ENCODE assay signal across 17 cellular contexts in the genomic region with DNA sequence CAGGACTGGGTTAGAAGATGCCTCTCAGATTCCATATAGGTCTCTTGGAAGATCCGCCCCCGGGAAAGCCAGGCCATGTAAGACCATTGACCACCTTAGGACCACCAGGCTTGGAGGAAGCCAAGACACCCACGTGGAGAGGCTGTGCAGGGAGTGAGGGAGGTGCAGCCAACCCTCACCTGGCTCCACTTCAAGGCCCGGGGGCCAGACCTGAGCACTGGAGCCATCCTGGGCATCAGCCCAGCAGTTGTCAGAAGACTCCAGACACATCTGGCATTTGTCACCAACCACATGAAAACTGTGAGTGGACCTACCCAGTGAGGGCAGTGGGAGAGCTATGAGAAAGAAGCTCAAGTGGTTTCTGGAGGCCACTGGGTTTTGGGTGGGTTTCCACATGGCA.
DNase-seq lines count a peak whose midpoint lies in the region; ATAC-seq and TF ChIP-seq lines count a peak whose summit lies in the region.
"Had no signal": no experiment of that assay in that cellular context is flagged by ENCODE, and none has a peak within 500 bp of the region (broad histone marks: within the 10 kb centered on the region; RNA-seq: fewer than 3 reads in every experiment).

No MANE protein-coding gene starts in this region.

- H3F3A ChIP-seq in SK-N-SH (replicated peaks; ENCODE audit: insufficient read depth) = no peaks in the 10 kb centered on the region

- CTCF ChIA-PET in SK-N-SH (lab: Yijun Ruan, JAX) = interaction anchor here (1.0 to 1.8 kb wide), 2 partner anchors 9 to 71 kb away, joined by 3 to 6 read pairs; no protein-coding TSS in a partner anchor

- no peaks in the 10 kb centered on the region for H3K79me2 ChIP-seq in SK-N-SH (ENCODE audit: insufficient read depth)

- no peaks in the 10 kb centered on the region for H4K20me1 ChIP-seq in SK-N-SH (ENCODE audit: insufficient read depth)
- H4K20me1 ChIP-seq: BLaER1 had no signal

- H3K27ac ChIP-seq in SK-N-SH (ENCODE audit: low read depth in 2 of 2, low read length in 1 of 2) (peak overlapping the region in 1 of 2 experiments; percentile 94; a peak in 2 of 4 replicates), heart left ventricle (no peak overlapping the region)
- H3K27ac ChIP-seq: 22Rv1, A549, BLaER1 had no signal

- H3K9me3 ChIP-seq in SK-N-SH (no peaks in the 10 kb centered on the region), BE2C (no peaks in the 10 kb centered on the region), heart left ventricle (no peaks in the 10 kb centered on the region)
- H3K9me3 ChIP-seq: A549, BLaER1, HAP-1 had no signal

- peak; percentile 62 for DNase-seq in SK-N-SH
- peak; percentile 58 for DNase-seq in BE2C
- peak in 4 of 5 donors; percentile 43 to 82 (median 64) for DNase-seq in heart left ventricle
- peak; percentile 82 for DNase-seq in left ventricle myocardium superior
- no peak for DNase-seq in activated effector memory CD4-positive, alpha-beta T cell treated with anti-CD3 and anti-CD28 coated beads, Interleukin-2, amount 50 U/mL, for 16 hours
- no peak for DNase-seq in GF-D8 (lab: John Stamatoyannopoulos, UW)
- DNase-seq: AML-193; CD4-positive, alpha-beta memory T cell; DMS153; DMS79; GDM1 had no signal

- H3K27me3 ChIP-seq in SK-N-SH (ENCODE audit: insufficient read depth) = no peaks in the 10 kb centered on the region
- H3K27me3 ChIP-seq in BE2C = no peaks in the 10 kb centered on the region
- peaks cover 0 to 6% (median 0%) of the 10 kb centered on the region in 9 donors for H3K27me3 ChIP-seq in heart left ventricle
- H3K27me3 ChIP-seq: BLaER1 had no signal

- H3K4me1 ChIP-seq in SK-N-SH (ENCODE audit: control insufficient read depth in 1 of 2, insufficient read depth in 2 of 2, low read depth in 1 of 2, low read length in 1 of 2) (peaks cover 0 to 58% of the 10 kb centered on the region in 2 experiments; a peak in 2 of 4 replicates), BE2C (peaks cover 20% of the 10 kb centered on the region), heart left ventricle (peaks cover 0 to 3% (median 0%) of the 10 kb centered on the region in 12 donors)
- H3K4me1 ChIP-seq: A549, HAP-1 had no signal

- TF ChIP-seq RAD21 in SK-N-SH (IDR thresholded peaks at IDR 0.05; ENCODE audit: low read length) = no peak; the same call in 1 of the 2 replicates

- no peak overlapping the region for H2AFZ ChIP-seq in SK-N-SH (ENCODE audit: low read depth)

- TF ChIP-seq CTCF in SK-N-SH (IDR thresholded peaks at IDR 0.05) (no peak), BE2C (IDR thresholded peaks at IDR 0.05; ENCODE audit: low read depth, low read length) (no peak), heart left ventricle (IDR thresholded peaks at IDR 0.05) (no peak)

- peak in 1 of 2 experiments; percentile 83; a peak in 2 of 4 replicates for TF ChIP-seq EP300 in SK-N-SH (IDR thresholded peaks at IDR 0.05; ENCODE audit: borderline replicate concordance in 1 of 2, low read depth in 1 of 2, low read length in 1 of 2)

- H3K9ac ChIP-seq in SK-N-SH = no peak overlapping the region
- H3K9ac ChIP-seq: BLaER1 had no signal

- ATAC-seq in SK-N-SH treated with all-trans-retinoic acid at 6 μM for 48 hours = no peak
- peak; percentile 88 to 93 (median 92) for ATAC-seq in heart left ventricle
- peak; percentile 97 for ATAC-seq in left ventricle myocardium superior
- no peak for ATAC-seq in HG03097 (IDR thresholded peaks at IDR 0.05; ENCODE audit: low FRiP score, unreplicated experiment)
- ATAC-seq: A549 had no signal

- 30% methylated on average over 4 of the region's 4 CpGs for WGBS in SK-N-SH (ENCODE audit: low lambda C conversion rate)
- 62 to 73% (median 66%) methylated on average over 3 to 4 of the region's 4 CpGs for WGBS in heart left ventricle, 4 donors

- H3K36me3 ChIP-seq in SK-N-SH (replicated peaks in 1 of 2; ENCODE audit: control insufficient read depth in 1 of 2, insufficient read depth in 2 of 2, low read length in 1 of 2) (no peaks in the 10 kb centered on the region), BE2C (peaks cover 2% of the 10 kb centered on the region; the same call in 1 of the 2 replicates), heart left ventricle (no peaks in the 10 kb centered on the region)
- H3K36me3 ChIP-seq: BLaER1, HAP-1 had no signal

- H3K4me3 ChIP-seq in SK-N-SH (ENCODE audit: low read depth in 2 of 2, low read length in 1 of 2) (no peak overlapping the region; a peak in 1 of 4 replicates), BE2C (ENCODE audit: low read depth, low read length) (no peak overlapping the region), heart left ventricle (no peak overlapping the region)
- H3K4me3 ChIP-seq: A549, BLaER1, HAP-1 had no signal

- no peaks in the 10 kb centered on the region for H3K9me2 ChIP-seq in SK-N-SH

- POLR2A ChIA-PET in SK-N-SH (lab: Yijun Ruan, JAX) = no interaction called here

- TF ChIP-seq POLR2A in heart left ventricle (IDR thresholded peaks at IDR 0.05) = no peak

- intact Hi-C loops in heart left ventricle (cut with DNase I) (loop anchor here in 3 of 10 donors (5.0 to 10.0 kb wide), 3 partner anchors 176 to 222 kb away; no protein-coding TSS in a partner anchor), left ventricle myocardium superior (cut with micrococcal nuclease) (no loop called here)

- no peak overlapping the region for H3K4me2 ChIP-seq in SK-N-SH
- H3K4me2 ChIP-seq: A549, BLaER1 had no signal

TF ChIP-seq in SK-N-SH, 30 proteins besides CTCF, POLR2A, EP300 and RAD21:
- TF ChIP-seq ZBTB33 (IDR thresholded peaks at IDR 0.05; ENCODE audit: borderline replicate concordance, low read depth) (no peak), GATA2 (CRISPR knock-in tag; IDR thresholded peaks at IDR 0.05) (peak; percentile 31), CHD2 (IDR thresholded peaks at IDR 0.05; ENCODE audit: low read length, partially characterized antibody) (peak; percentile 47), RFX5 (IDR thresholded peaks at IDR 0.05; ENCODE audit: low read length) (no peak), RCOR1 (IDR thresholded peaks at IDR 0.05; ENCODE audit: low read length) (peak; percentile 61), MXI1 (IDR thresholded peaks at IDR 0.05; ENCODE audit: low read depth, low read length) (peak; percentile 53; the same call in 1 of the 2 replicates), FOXJ3 (CRISPR knock-in tag; IDR thresholded peaks at IDR 0.05) (0 out of 2 replicates have a peak, but pooled peaks have one; percentile 7)

TF ChIP-seq in SK-N-SH treated with all-trans-retinoic acid at 6 μM for 48 hours, 23 proteins besides CTCF, POLR2A, EP300 and RAD21 (continues in another document):
- TF ChIP-seq ISL1 (CRISPR knock-in tag; IDR thresholded peaks at IDR 0.05) (no peak), ZNF565 (CRISPR knock-in tag; conservative IDR thresholded peaks at IDR 0.05; ENCODE audit: low read depth) (no peak), ZNF8 (CRISPR knock-in tag; IDR thresholded peaks at IDR 0.05) (no peak), OSR1 (CRISPR knock-in tag; IDR thresholded peaks at IDR 0.05) (no peak), GLIS3 (CRISPR knock-in tag; IDR thresholded peaks at IDR 0.05) (no peak), ZNF70 (CRISPR knock-in tag; IDR thresholded peaks at IDR 0.05) (no peak), SNAI2 (CRISPR knock-in tag; IDR thresholded peaks at IDR 0.05) (no peak), ZFP30 (CRISPR knock-in tag; IDR thresholded peaks at IDR 0.05) (no peak), ESRRG (CRISPR knock-in tag; IDR thresholded peaks at IDR 0.05) (no peak), PPARA (CRISPR knock-in tag; IDR thresholded peaks at IDR 0.05; ENCODE audit: borderline replicate concordance) (no peak), TCF4 (CRISPR knock-in tag; IDR thresholded peaks at IDR 0.05; ENCODE audit: borderline replicate concordance) (no peak), ZFP3 (CRISPR knock-in tag; IDR thresholded peaks at IDR 0.05) (no peak), ZC3H10 (CRISPR knock-in tag; IDR thresholded peaks at IDR 0.05) (no peak), TOX (CRISPR knock-in tag; IDR thresholded peaks at IDR 0.05; ENCODE audit: borderline replicate concordance) (no peak)
- TF ChIP-seq, protein P1, sequence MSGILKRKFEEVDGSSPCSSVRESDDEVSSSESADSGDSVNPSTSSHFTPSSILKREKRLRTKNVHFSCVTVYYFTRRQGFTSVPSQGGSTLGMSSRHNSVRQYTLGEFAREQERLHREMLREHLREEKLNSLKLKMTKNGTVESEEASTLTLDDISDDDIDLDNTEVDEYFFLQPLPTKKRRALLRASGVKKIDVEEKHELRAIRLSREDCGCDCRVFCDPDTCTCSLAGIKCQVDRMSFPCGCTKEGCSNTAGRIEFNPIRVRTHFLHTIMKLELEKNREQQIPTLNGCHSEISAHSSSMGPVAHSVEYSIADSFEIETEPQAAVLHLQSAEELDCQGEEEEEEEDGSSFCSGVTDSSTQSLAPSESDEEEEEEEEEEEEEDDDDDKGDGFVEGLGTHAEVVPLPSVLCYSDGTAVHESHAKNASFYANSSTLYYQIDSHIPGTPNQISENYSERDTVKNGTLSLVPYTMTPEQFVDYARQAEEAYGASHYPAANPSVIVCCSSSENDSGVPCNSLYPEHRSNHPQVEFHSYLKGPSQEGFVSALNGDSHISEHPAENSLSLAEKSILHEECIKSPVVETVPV (CRISPR knock-in tag; IDR thresholded peaks at IDR 0.05) = no peak
- TF ChIP-seq, protein P2, sequence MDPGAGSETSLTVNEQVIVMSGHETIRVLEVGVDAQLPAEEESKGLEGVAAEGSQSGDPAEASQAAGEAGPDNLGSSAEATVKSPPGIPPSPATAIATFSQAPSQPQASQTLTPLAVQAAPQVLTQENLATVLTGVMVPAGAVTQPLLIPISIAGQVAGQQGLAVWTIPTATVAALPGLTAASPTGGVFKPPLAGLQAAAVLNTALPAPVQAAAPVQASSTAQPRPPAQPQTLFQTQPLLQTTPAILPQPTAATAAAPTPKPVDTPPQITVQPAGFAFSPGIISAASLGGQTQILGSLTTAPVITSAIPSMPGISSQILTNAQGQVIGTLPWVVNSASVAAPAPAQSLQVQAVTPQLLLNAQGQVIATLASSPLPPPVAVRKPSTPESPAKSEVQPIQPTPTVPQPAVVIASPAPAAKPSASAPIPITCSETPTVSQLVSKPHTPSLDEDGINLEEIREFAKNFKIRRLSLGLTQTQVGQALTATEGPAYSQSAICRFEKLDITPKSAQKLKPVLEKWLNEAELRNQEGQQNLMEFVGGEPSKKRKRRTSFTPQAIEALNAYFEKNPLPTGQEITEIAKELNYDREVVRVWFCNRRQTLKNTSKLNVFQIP (CRISPR knock-in tag; IDR thresholded peaks at IDR 0.05; ENCODE audit: borderline replicate concordance, low read depth) = no peak
- TF ChIP-seq, protein P3, sequence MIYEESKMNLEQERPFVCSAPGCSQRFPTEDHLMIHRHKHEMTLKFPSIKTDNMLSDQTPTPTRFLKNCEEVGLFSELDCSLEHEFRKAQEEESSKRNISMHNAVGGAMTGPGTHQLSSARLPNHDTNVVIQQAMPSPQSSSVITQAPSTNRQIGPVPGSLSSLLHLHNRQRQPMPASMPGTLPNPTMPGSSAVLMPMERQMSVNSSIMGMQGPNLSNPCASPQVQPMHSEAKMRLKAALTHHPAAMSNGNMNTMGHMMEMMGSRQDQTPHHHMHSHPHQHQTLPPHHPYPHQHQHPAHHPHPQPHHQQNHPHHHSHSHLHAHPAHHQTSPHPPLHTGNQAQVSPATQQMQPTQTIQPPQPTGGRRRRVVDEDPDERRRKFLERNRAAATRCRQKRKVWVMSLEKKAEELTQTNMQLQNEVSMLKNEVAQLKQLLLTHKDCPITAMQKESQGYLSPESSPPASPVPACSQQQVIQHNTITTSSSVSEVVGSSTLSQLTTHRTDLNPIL (CRISPR knock-in tag; IDR thresholded peaks at IDR 0.05; ENCODE audit: low read depth) = no peak

Comparison
In these comparisons a context has a peak if more than half of its experiments do, and no peak if none do; other contexts are left out.
1. DNase-seq: peak in SK-N-SH (single experiment), BE2C (single experiment), heart left ventricle (4 of 5) and left ventricle myocardium superior (single experiment); none in activated effector memory CD4-positive, alpha-beta T cell treated with anti-CD3 and anti-CD28 coated beads, Interleukin-2, amount 50 U/mL, for 16 hours (single experiment) and GF-D8 (single experiment).
2. ATAC-seq: peak in heart left ventricle (4 of 4) and left ventricle myocardium superior (single experiment); none in SK-N-SH treated with all-trans-retinoic acid at 6 μM for 48 hours (single experiment) and HG03097 (single experiment).